9 cellular contexts compared by ENCODE assay signal in the genomic region with DNA sequence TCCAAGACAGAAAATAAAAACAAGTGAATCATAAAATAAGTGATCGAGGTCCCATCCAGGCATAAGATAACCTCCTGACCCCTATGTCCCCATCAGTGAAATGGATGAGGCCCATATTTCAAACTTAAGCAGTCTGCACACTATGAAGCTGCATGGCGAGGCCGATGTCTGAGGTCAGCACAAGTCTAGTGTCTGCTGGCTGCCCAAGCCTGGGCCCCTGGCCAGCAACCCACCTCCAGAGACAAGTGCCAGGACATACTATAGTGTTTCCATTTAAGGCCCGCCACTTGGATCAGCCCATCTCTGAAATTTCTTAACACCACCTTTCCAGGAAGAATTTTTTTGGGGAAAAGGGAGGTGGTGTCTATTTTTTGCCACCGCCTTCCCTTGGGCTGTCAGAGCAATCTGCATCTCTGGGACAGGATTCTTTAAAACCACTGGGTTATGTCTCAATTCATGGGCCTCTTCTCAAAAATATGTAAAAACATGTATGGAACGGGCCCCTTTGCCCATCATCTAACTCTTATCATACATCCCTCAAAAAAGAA. TPM values are rescaled to one million over a fixed set of nuclear protein-coding genes. Genes with fewer than 3 reads are reported as not detected.
A peak's percentile ranks its signal among the peaks of the same experiment; 100 is the strongest.
DNase-seq lines count a peak whose midpoint lies in the region; ATAC-seq and TF ChIP-seq lines count a peak whose summit lies in the region.
"Had no signal": no experiment of that assay in that cellular context is flagged by ENCODE, and none has a peak within 500 bp of the region (broad histone marks: within the 10 kb centered on the region; RNA-seq: fewer than 3 reads in every experiment).

No MANE protein-coding gene starts in this region.

- peaks cover 14 to 28% of the 10 kb centered on the region in 2 donors for H3K4me1 ChIP-seq in left lung
- H3K4me1 ChIP-seq in thyroid gland, result peaks cover 17 to 37% of the 10 kb centered on the region in 2 donors

- TF ChIP-seq POLR2A in thyroid gland (IDR thresholded peaks at IDR 0.05), result no peak

- POLR2A ChIA-PET in activated CD4-positive, alpha-beta T cell treated with anti-CD3 and anti-CD28 coated beads for 36 hours (lab: Charles Lee), result interaction anchor here (0.6 to 3.7 kb wide), 2 partner anchors 10 to 24 kb away, joined by 3 to 29 read pairs; no protein-coding TSS in a partner anchor

- peak overlapping the region; percentile 89 for H3K4me3 Mint-ChIP-seq in activated CD4-positive, alpha-beta T cell treated with anti-CD3 and anti-CD28 coated beads for 36 hours

- peak overlapping the region; percentile 49 to 75 for H3K4me3 ChIP-seq in left lung
- peak overlapping the region in 1 of 3 donors; percentile 60 for H3K4me3 ChIP-seq in thyroid gland (replicated peaks in 1 of 3)

- H3K36me3 Mint-ChIP-seq in activated CD4-positive, alpha-beta T cell treated with anti-CD3 and anti-CD28 coated beads for 36 hours (ENCODE audit: low read depth), result peaks cover 27% of the 10 kb centered on the region

- no peak for DNase-seq in activated CD4-positive, alpha-beta T cell treated with anti-CD3 and anti-CD28 coated beads for 36 hours
- DNase-seq in activated CD4-positive, alpha-beta T cell treated with anti-CD3 and anti-CD28 coated beads for 48 hours, result no peak
- DNase-seq in caudate nucleus (lab: John Stamatoyannopoulos, UW) (peak in 13 of 61 donors; percentile 1 to 52 (median 4)), left lung (no peak), thyroid gland (peak; percentile 40 to 50), GM13977 (ENCODE audit: low spot score) (no peak), hepatic stellate cell (ENCODE audit: low spot score) (no peak), SKM-1 treated with dmso at 0.1 percent for 144 hours (lab: John Stamatoyannopoulos, UW; ENCODE audit: unreplicated experiment) (no peak)
- DNase-seq: stimulated activated CD4-positive, alpha-beta T cell treated with anti-CD3 and anti-CD28 coated beads, Interleukin-15, amount 100 ng/mL, for 24 hours had no signal

- H3K27ac Mint-ChIP-seq in activated CD4-positive, alpha-beta T cell treated with anti-CD3 and anti-CD28 coated beads for 36 hours, result peak overlapping the region; percentile 91

- no peaks in the 10 kb centered on the region for H3K36me3 ChIP-seq in left lung
- no peaks in the 10 kb centered on the region for H3K36me3 ChIP-seq in thyroid gland

- H3K9me3 Mint-ChIP-seq in activated CD4-positive, alpha-beta T cell treated with anti-CD3 and anti-CD28 coated beads for 36 hours (ENCODE audit: low read depth), result no peaks in the 10 kb centered on the region

- intact Hi-C loops in activated CD4-positive, alpha-beta T cell treated with anti-CD3 and anti-CD28 coated beads for 36 hours (cut with DNase I, micrococcal nuclease), result loop anchor here (2.0 to 10.0 kb wide), 2 partner anchors 36 to 580 kb away; a partner anchor contains a TSS
- intact Hi-C loops in left lung (cut with DNase I), result loop anchor here in 1 of 2 donors (10.0 kb wide), 1 partner anchor 90 kb away; no protein-coding TSS in a partner anchor
- intact Hi-C loops in thyroid gland (cut with DNase I), result no loop called here

- CTCF ChIA-PET in activated CD4-positive, alpha-beta T cell treated with anti-CD3 and anti-CD28 coated beads for 36 hours (lab: Charles Lee), result interaction anchor here (3.4 kb wide), 1 partner anchor 25 kb away, joined by 30 read pairs; no protein-coding TSS in a partner anchor

- TF ChIP-seq CTCF in left lung (IDR thresholded peaks at IDR 0.05) (no peak), thyroid gland (IDR thresholded peaks at IDR 0.05) (no peak), GM13977 (IDR thresholded peaks at IDR 0.05; ENCODE audit: extremely low read depth, insufficient read depth, missing control alignments) (no peak)

- in situ Hi-C loops in GM13977 (cut with MboI; ENCODE audit: low pct_unique_long_range_greater_than_20kb, low sequenced_read_pairs, unreplicated experiment), result no loop called here

- no peak for ATAC-seq in activated CD4-positive, alpha-beta T cell treated with anti-CD3 and anti-CD28 coated beads for 36 hours
- no peak for ATAC-seq in left lung

- WGBS in thyroid gland, 2 donors, result 68 to 79% methylated on average over 6 of the region's 6 CpGs

- H3K27me3 ChIP-seq in left lung (peaks cover 0 to 26% of the 10 kb centered on the region in 2 donors), thyroid gland (no peaks in the 10 kb centered on the region)

- peak overlapping the region; percentile 42 for H3K27ac ChIP-seq in caudate nucleus (ENCODE audit: low read depth, low read length)
- peak overlapping the region; percentile 95 for H3K27ac ChIP-seq in left lung
- H3K27ac ChIP-seq in thyroid gland, result peak overlapping the region; percentile 80 to 97 (median 86)

- H3K4me1 Mint-ChIP-seq in activated CD4-positive, alpha-beta T cell treated with anti-CD3 and anti-CD28 coated beads for 36 hours, result peaks cover 73% of the 10 kb centered on the region

- no peaks in the 10 kb centered on the region for H3K27me3 Mint-ChIP-seq in activated CD4-positive, alpha-beta T cell treated with anti-CD3 and anti-CD28 coated beads for 36 hours

- no peaks in the 10 kb centered on the region for H3K9me3 ChIP-seq in left lung
- H3K9me3 ChIP-seq in thyroid gland, result no peaks in the 10 kb centered on the region

RNA-seq across cellular contexts. Expression of a gene that starts 1.8 kb away (rescaled TPM):
- 10 to 100 TPM; 17.1 to 23.0 TPM for total RNA-seq in activated CD4-positive, alpha-beta T cell treated with anti-CD3 and anti-CD28 coated beads for 36 hours
- total RNA-seq in left lung (10 to 100 TPM; 36.9 to 37.7 TPM), thyroid gland (10 to 100 TPM; 42.7 to 55.8 (median 46.3) TPM)

Comparison
In these comparisons a context has a peak if more than half of its experiments do, and no peak if none do; other contexts are left out.
1. DNase-seq: peak in thyroid gland (2 of 2); none in activated CD4-positive, alpha-beta T cell treated with anti-CD3 and anti-CD28 coated beads for 36 hours (single experiment), activated CD4-positive, alpha-beta T cell treated with anti-CD3 and anti-CD28 coated beads for 48 hours (single experiment), left lung (0 of 2), GM13977 (single experiment), hepatic stellate cell (single experiment) and SKM-1 treated with dmso at 0.1 percent for 144 hours (single experiment).
2. H3K27ac ChIP-seq: peak in every context shown above with its lines; median percentile 95 in left lung; 86 in thyroid gland; 42 in caudate nucleus.